11 cellular contexts compared by ENCODE assay signal in genomic region chr3:48299746-48300361, GRCh38. TPM values are rescaled to one million over a fixed set of nuclear protein-coding genes. Genes with fewer than 3 reads are reported as not detected.
DNase-seq lines count a peak whose midpoint lies in the region; ATAC-seq and TF ChIP-seq lines count a peak whose summit lies in the region.
"Had no signal": no experiment of that assay in that cellular context is flagged by ENCODE, and none has a peak within 500 bp of the region (broad histone marks: within the 10 kb centered on the region; RNA-seq: fewer than 3 reads in every experiment).

No MANE protein-coding gene starts in this region.

- in situ Hi-C loops in mammary epithelial cell (cut with MboI; ENCODE audit: low sequenced_read_pairs in 2 of 2), result no loop called here

- peak overlapping the region; percentile 84 for H3K27ac ChIP-seq in CD4-positive, alpha-beta T cell (ENCODE audit: low read depth, low read length)
- no peak overlapping the region for H3K27ac ChIP-seq in mammary epithelial cell (ENCODE audit: insufficient read depth, low read depth, low read length)

- no peak for TF ChIP-seq CTCF in CD4-positive, alpha-beta T cell (IDR thresholded peaks at IDR 0.05)
- TF ChIP-seq CTCF in mammary epithelial cell (conservative IDR thresholded peaks at IDR 0.05 in 1 of 2, IDR thresholded peaks at IDR 0.05 in 1 of 2; ENCODE audit: extremely low read depth in 1 of 2, insufficient read depth in 1 of 2, low read depth in 1 of 2, low read length in 2 of 2), result no peak
- TF ChIP-seq CTCF in nephron (IDR thresholded peaks at IDR 0.05; ENCODE audit: unreplicated experiment in 3 of 3), result no peak

- H3K4me1 ChIP-seq in mammary epithelial cell (ENCODE audit: insufficient read depth, low read length), result peaks cover 7% of the 10 kb centered on the region

- H3K36me3 Mint-ChIP-seq in CD4-positive, alpha-beta T cell (ENCODE audit: low read depth), result peaks cover 48% of the 10 kb centered on the region
- no peaks in the 10 kb centered on the region for H3K36me3 Mint-ChIP-seq in IgD-negative memory B cell
- peaks cover 49% of the 10 kb centered on the region for H3K36me3 Mint-ChIP-seq in nephron (ENCODE audit: low read depth)

- no peaks in the 10 kb centered on the region for H3K9me3 Mint-ChIP-seq in CD4-positive, alpha-beta T cell
- H3K9me3 Mint-ChIP-seq in IgD-negative memory B cell (no peaks in the 10 kb centered on the region), nephron (peaks cover 18% of the 10 kb centered on the region)

- H3K27ac Mint-ChIP-seq in CD4-positive, alpha-beta T cell, result peak overlapping the region; percentile 86
- H3K27ac Mint-ChIP-seq in IgD-negative memory B cell (peak overlapping the region; percentile 85 to 98 (median 94)), nephron (peak overlapping the region; percentile 24 to 98 (median 28))

- H3K79me2 ChIP-seq in mammary epithelial cell (ENCODE audit: insufficient read depth, low read length), result peaks cover 28% of the 10 kb centered on the region

- H3K27me3 ChIP-seq in CD4-positive, alpha-beta T cell (ENCODE audit: control insufficient read depth, insufficient read depth, low read length), result no peaks in the 10 kb centered on the region
- no peaks in the 10 kb centered on the region for H3K27me3 ChIP-seq in mammary epithelial cell (ENCODE audit: insufficient read depth, low read length)
- H3K27me3 ChIP-seq: adrenal gland had no signal

- H3K9ac ChIP-seq in mammary epithelial cell (ENCODE audit: insufficient read depth, low read length), result no peak overlapping the region

- BruUV-seq in mammary epithelial cell (replicated peaks; lab: Mats Ljungman, UMichigan), result no TSS peak

- no peak for ATAC-seq in CD4-positive, alpha-beta T cell (ENCODE audit: poor library complexity)
- no peak for ATAC-seq in activated CD4-positive, CD25-positive, alpha-beta regulatory T cell treated with anti-CD3 and anti-CD28 coated beads, Interleukin-2, amount 50 U/mL, for 24 hours

- no peak for DNase-seq in CD4-positive, alpha-beta T cell
- no peak for DNase-seq in mammary epithelial cell
- DNase-seq in kidney glomerular epithelial cell (lab: John Stamatoyannopoulos, UW), result no peak
- no peak for DNase-seq in KG1 (lab: John Stamatoyannopoulos, UW)
- DNase-seq in NCI-H1694 (lab: John Stamatoyannopoulos, UW), result no peak
- DNase-seq: NK-92 treated with Interleukin-12 subunit alpha and Interleukin-12 subunit beta, amount 100 ng/mL, for 24 hours had no signal

- CTCF ChIA-PET in CD4-positive, alpha-beta T cell (lab: Charles Lee), result interaction anchor here (1.1 to 1.9 kb wide), 5 partner anchors 31 to 309 kb away, joined by 3 to 7 read pairs (median 5); partner anchors contain the start of genes PFKFB4 and UQCRC1
- CTCF ChIA-PET in mammary epithelial cell (lab: Charles Lee; ENCODE audit: low non-redundant PET), result interaction anchor here (0.6 kb wide), 1 partner anchor 136 kb away, joined by 6 read pairs; no protein-coding TSS in a partner anchor

- H3K27me3 Mint-ChIP-seq in CD4-positive, alpha-beta T cell, result no peaks in the 10 kb centered on the region
- H3K27me3 Mint-ChIP-seq in IgD-negative memory B cell (no peaks in the 10 kb centered on the region), nephron (ENCODE audit: low read depth) (no peaks in the 10 kb centered on the region)

- intact Hi-C loops in CD4-positive, alpha-beta T cell (cut with DNase I, micrococcal nuclease), result loop anchor here (2.0 to 5.0 kb wide), 5 partner anchors 31 to 707 kb away; partner anchors contain the start of genes ZNF589 (in 2 of the 2), CDC25A (in 1 of the 2) and WDR6 (in 1 of the 2)
- intact Hi-C loops in mammary epithelial cell (cut with micrococcal nuclease), result loop anchor here (2.0 kb wide), 2 partner anchors 31 to 77 kb away; partner anchors contain the start of gene CAMP

- no peaks in the 10 kb centered on the region for H4K20me1 ChIP-seq in mammary epithelial cell (ENCODE audit: insufficient read depth, low read length)

- H3K4me3 ChIP-seq in mammary epithelial cell (replicated peaks in 1 of 3; ENCODE audit: insufficient read depth in 1 of 3, low read depth in 2 of 3, low read length in 3 of 3), result peak overlapping the region in 1 of 3 experiments; percentile 85

- WGBS in mammary epithelial cell (ENCODE audit: low coverage, missing lambda C conversion rate), result 98% methylated on average over 5 of the region's 5 CpGs

- no peak overlapping the region for H2AFZ ChIP-seq in mammary epithelial cell (ENCODE audit: low read depth, low read length)

- H3K9me3 ChIP-seq in CD4-positive, alpha-beta T cell (ENCODE audit: control insufficient read depth, low read length), result no peaks in the 10 kb centered on the region
- H3K9me3 ChIP-seq in mammary epithelial cell (replicated peaks; ENCODE audit: insufficient read depth, low read length), result no peaks in the 10 kb centered on the region
- H3K9me3 ChIP-seq: adrenal gland had no signal

- dilution Hi-C loops in mammary epithelial cell (cut with HindIII; ENCODE audit: low sequenced_read_pairs), result no loop called here

- H3K4me1 Mint-ChIP-seq in CD4-positive, alpha-beta T cell (ENCODE audit: low read depth), result peaks cover 48% of the 10 kb centered on the region
- H3K4me1 Mint-ChIP-seq in IgD-negative memory B cell (peaks cover 21 to 33% (median 23%) of the 10 kb centered on the region in 3 donors), nephron (peaks cover 15% of the 10 kb centered on the region)

- H3K4me3 Mint-ChIP-seq in CD4-positive, alpha-beta T cell, result peak overlapping the region; percentile 93
- H3K4me3 Mint-ChIP-seq in IgD-negative memory B cell (peak overlapping the region; percentile 84 to 97 (median 96)), nephron (peak overlapping the region; percentile 97 to 98 (median 97))

- POLR2A ChIA-PET in CD4-positive, alpha-beta T cell (lab: Charles Lee), result interaction anchor here (0.8 to 2.7 kb wide), 11 partner anchors 10 to 1040 kb away, joined by 3 to 31 read pairs (median 5); partner anchors contain the start of genes CCDC51, PFKFB4, SLC26A6 and TMA7

- H3K4me2 ChIP-seq in mammary epithelial cell (ENCODE audit: insufficient read depth, low read depth, low read length), result peak overlapping the region; percentile 94

- peaks cover 20% of the 10 kb centered on the region for H3K36me3 ChIP-seq in mammary epithelial cell (ENCODE audit: insufficient read depth, low read length)

RNA-seq across cellular contexts. Expression of gene NME6, which starts 1.3 kb away (rescaled TPM):
- 1 to 10 TPM; 7.5 to 8.7 TPM for total RNA-seq in CD4-positive, alpha-beta T cell
- polyA plus RNA-seq in IgD-negative memory B cell, result 81.1 TPM
- total RNA-seq in mammary epithelial cell, result 10 to 100 TPM; 21.7 to 26.9 TPM
- polyA plus RNA-seq in mammary epithelial cell, result 31.3 TPM
- polyA minus RNA-seq in mammary epithelial cell, result 30.9 TPM

RNA-seq across cellular contexts. Expression of gene SPINK8, which starts 33.6 kb away (rescaled TPM):
- total RNA-seq in CD4-positive, alpha-beta T cell, result not detected
- not detected for polyA plus RNA-seq in IgD-negative memory B cell
- not detected for total RNA-seq in mammary epithelial cell
- polyA plus RNA-seq in mammary epithelial cell, result not detected
- not detected for polyA minus RNA-seq in mammary epithelial cell
- total RNA-seq: adrenal gland, lower leg skin had no signal
- polyA plus RNA-seq: adrenal gland had no signal

RNA-seq across cellular contexts. Expression of gene ZNF589, which starts 59.0 kb away (rescaled TPM):
- 10 to 100 TPM; 18.3 to 20.5 TPM for total RNA-seq in CD4-positive, alpha-beta T cell
- 9.1 TPM for polyA plus RNA-seq in IgD-negative memory B cell
- 1 to 10 TPM; 8.8 to 9.2 TPM for total RNA-seq in mammary epithelial cell
- 7.1 TPM for polyA plus RNA-seq in mammary epithelial cell
- 2.9 TPM for polyA minus RNA-seq in mammary epithelial cell

Comparison
In these comparisons a context has a peak if more than half of its experiments do, and no peak if none do; other contexts are left out.
1. H3K27ac Mint-ChIP-seq: peak in every context shown above with its lines; median percentile 94 in IgD-negative memory B cell; 86 in CD4-positive, alpha-beta T cell; 28 in nephron.